8 cellular contexts compared by ENCODE assay signal in the genomic region with DNA sequence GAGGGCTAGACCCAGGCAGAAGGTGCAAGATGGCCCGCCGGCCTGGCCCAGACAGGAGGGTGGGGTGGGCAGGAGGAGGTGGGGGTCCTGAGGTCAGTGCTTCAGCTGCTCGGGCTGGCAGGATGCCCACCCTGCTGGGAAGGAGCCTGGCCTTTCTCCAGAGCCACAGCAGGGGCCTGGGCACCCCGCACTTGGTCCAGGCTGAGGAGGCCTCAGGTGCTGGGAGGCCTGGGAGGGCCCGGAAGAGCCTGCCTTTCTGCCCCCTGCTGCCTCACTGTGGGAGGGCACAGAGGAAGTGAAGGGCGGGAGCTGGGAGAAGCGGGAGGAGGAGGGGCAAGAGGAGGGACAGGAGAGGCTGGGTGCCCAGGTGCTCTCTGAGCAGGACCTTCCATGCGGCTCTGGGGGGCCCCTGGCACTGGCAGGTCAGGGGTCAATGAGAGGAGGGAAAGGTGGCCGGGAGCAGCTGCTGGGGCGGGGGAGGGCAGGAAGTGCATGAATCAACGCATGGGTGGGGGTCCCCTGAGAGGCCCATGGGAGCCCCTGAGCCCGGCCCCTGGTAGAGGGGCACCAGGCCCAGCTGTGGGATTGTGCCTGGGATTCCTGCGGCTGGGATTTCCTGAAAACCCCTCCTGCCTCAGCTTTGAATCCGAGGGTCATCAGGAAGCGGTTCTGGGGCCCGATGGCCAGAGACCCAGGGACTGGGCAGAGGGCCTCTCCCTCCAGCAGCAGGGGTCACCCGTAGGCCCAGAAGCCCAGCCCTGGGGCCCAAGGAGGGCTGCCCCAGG.
DNase-seq lines count a peak whose midpoint lies in the region.

No MANE protein-coding gene starts in this region.

- DNase-seq in NCI-H1417 (lab: John Stamatoyannopoulos, UW) (peak in 2 of 3 experiments; percentile 73 to 86), NCI-H1417 treated with DMSO at 0.1 percent for 48 hours (lab: John Stamatoyannopoulos, UW) (no peak), HK-2 (ENCODE audit: unreplicated experiment) (peak; percentile 93), SHP77 (lab: John Stamatoyannopoulos, UW) (peak; percentile 74 to 78), islet precursor cell (peak; percentile 89), NCI-H1105 (lab: John Stamatoyannopoulos, UW) (no peak)
- DNase-seq in activated naive CD4-positive, alpha-beta T cell treated with Interleukin-2 at 50 U/mL for 16 hours, result peak; percentile 65
- DNase-seq in stimulated activated CD4-positive, alpha-beta T cell treated with anti-CD3 and anti-CD28 coated beads, Interleukin-4, amount 100 ng/mL, for 4 hours, result peak; percentile 63 to 68

Comparison
In these comparisons a context has a peak if more than half of its experiments do, and no peak if none do; other contexts are left out.
1. DNase-seq: peak in NCI-H1417 (2 of 3), HK-2 (single experiment), SHP77 (2 of 2), activated naive CD4-positive, alpha-beta T cell treated with Interleukin-2 at 50 U/mL for 16 hours (single experiment), islet precursor cell (single experiment) and stimulated activated CD4-positive, alpha-beta T cell treated with anti-CD3 and anti-CD28 coated beads, Interleukin-4, amount 100 ng/mL, for 4 hours (2 of 2); none in NCI-H1417 treated with DMSO at 0.1 percent for 48 hours (single experiment) and NCI-H1105 (single experiment).